Comparison of ENCODE assay signal across 17 cellular contexts in genomic region chr19:18668744-18669523, GRCh38. TPM values are rescaled to one million over a fixed set of nuclear protein-coding genes. Genes with fewer than 3 reads are reported as not detected.
DNase-seq lines count a peak whose midpoint lies in the region; ATAC-seq and TF ChIP-seq lines count a peak whose summit lies in the region.
"Had no signal": no experiment of that assay in that cellular context is flagged by ENCODE, and none has a peak within 500 bp of the region (broad histone marks: within the 10 kb centered on the region; RNA-seq: fewer than 3 reads in every experiment).

No MANE protein-coding gene starts in this region.

- no peak overlapping the region for H4K5ac ChIP-seq in IMR-90 (ENCODE audit: low read depth, low read length)

- no peak overlapping the region for H3K14ac ChIP-seq in IMR-90 (replicated peaks; ENCODE audit: low read depth, low read length)

- no peak overlapping the region for H2BK120ac ChIP-seq in IMR-90 (ENCODE audit: low read depth, low read length)

- H2BK5ac ChIP-seq in IMR-90 (ENCODE audit: low read depth, low read length, poor library complexity, severe bottlenecking), result no peak overlapping the region

- H4K20me1 ChIP-seq in BLaER1, result peaks cover 92% of the 10 kb centered on the region
- H4K20me1 ChIP-seq in IMR-90 (ENCODE audit: insufficient read depth, low read length), result peaks cover 3% of the 10 kb centered on the region; the same call in 1 of the 2 replicates
- H4K20me1 ChIP-seq in smooth muscle cell (ENCODE audit: low read depth), result peaks cover 7% of the 10 kb centered on the region

- intact Hi-C loops in IMR-90 (cut with micrococcal nuclease), result no loop called here
- intact Hi-C loops in esophagus muscularis mucosa (cut with DNase I), result no loop called here

- H3K56ac ChIP-seq in IMR-90 (ENCODE audit: extremely low read depth, insufficient read depth, low read length), result no peak overlapping the region

- ATAC-seq in IMR-90 (ENCODE audit: low read depth) (no peak), GM19397 (IDR thresholded peaks at IDR 0.05; ENCODE audit: unreplicated experiment) (no peak)
- no peak for ATAC-seq in stimulated activated memory B cell treated with anti-CD40 and anti-IgM and Interleukin-4, amounts not matched to agents 10 μg/mL and 1 μg/mL and 100 μg/mL, for 72 hours
- ATAC-seq: HCT116 had no signal

- H3K4me3 Mint-ChIP-seq in stimulated activated memory B cell treated with anti-CD40 and anti-IgM and Interleukin-4, amounts not matched to agents 10 μg/mL and 1 μg/mL and 100 μg/mL, for 72 hours, result no peak overlapping the region
- H3K4me3 Mint-ChIP-seq: CD4-positive, alpha-beta memory T cell; IgD-negative memory B cell had no signal

- H3K9me3 Mint-ChIP-seq in stimulated activated memory B cell treated with anti-CD40 and anti-IgM and Interleukin-4, amounts not matched to agents 10 μg/mL and 1 μg/mL and 100 μg/mL, for 72 hours, result no peaks in the 10 kb centered on the region
- H3K9me3 Mint-ChIP-seq: CD4-positive, alpha-beta memory T cell; IgD-negative memory B cell had no signal

- no peak for DNase-seq in IMR-90
- DNase-seq in esophagus muscularis mucosa (ENCODE audit: extremely low spot score), result no peak
- no peak for DNase-seq in smooth muscle cell (lab: John Stamatoyannopoulos, UW; ENCODE audit: unreplicated experiment)
- no peak for DNase-seq in KBM-7
- DNase-seq: ACHN; CD4-positive, alpha-beta memory T cell; COR-L47; DMS153; DMS79 treated with DMSO at 0.1 percent for 48 hours; EL had no signal

- H3K27ac ChIP-seq in BLaER1 (no peak overlapping the region), IMR-90 (ENCODE audit: insufficient read depth, low read length) (peak overlapping the region; percentile 24; the same call in 1 of the 2 replicates), esophagus muscularis mucosa (replicated peaks in 1 of 4) (peak overlapping the region; percentile 72 to 82 (median 78)), smooth muscle cell (ENCODE audit: low read depth) (no peak overlapping the region)
- H3K27ac ChIP-seq: C4-2B had no signal

- H4K91ac ChIP-seq in IMR-90 (ENCODE audit: insufficient read depth, low read depth, low read length), result no peak overlapping the region; the same call in 1 of the 2 replicates

- TF ChIP-seq RAD21 in IMR-90 (IDR thresholded peaks at IDR 0.05; ENCODE audit: low read length), result no peak

- 0 out of 2 replicates have a peak overlapping the region, but pooled peaks have one; percentile 10 for H2BK20ac ChIP-seq in IMR-90 (ENCODE audit: low read depth, low read length)

- no peaks in the 10 kb centered on the region for H3K27me3 Mint-ChIP-seq in stimulated activated memory B cell treated with anti-CD40 and anti-IgM and Interleukin-4, amounts not matched to agents 10 μg/mL and 1 μg/mL and 100 μg/mL, for 72 hours
- H3K27me3 Mint-ChIP-seq: CD4-positive, alpha-beta memory T cell; IgD-negative memory B cell had no signal

- peak overlapping the region; percentile 78 for H2AFZ ChIP-seq in IMR-90 (replicated peaks; ENCODE audit: low read length, poor library complexity)
- H2AFZ ChIP-seq in smooth muscle cell (ENCODE audit: low read depth), result no peak overlapping the region

- no peak for TF ChIP-seq POLR2A in IMR-90 (IDR thresholded peaks at IDR 0.05; ENCODE audit: low read depth, low read length)
- no peak for TF ChIP-seq POLR2A in esophagus muscularis mucosa (IDR thresholded peaks at IDR 0.05; ENCODE audit: low read depth)

- H3K4me2 ChIP-seq in BLaER1 (peak overlapping the region; percentile 89), IMR-90 (ENCODE audit: low read depth, low read length) (no peak overlapping the region), smooth muscle cell (peak overlapping the region; percentile 61)

- H3K4me1 Mint-ChIP-seq in stimulated activated memory B cell treated with anti-CD40 and anti-IgM and Interleukin-4, amounts not matched to agents 10 μg/mL and 1 μg/mL and 100 μg/mL, for 72 hours, result no peaks in the 10 kb centered on the region

- dilution Hi-C loops in IMR-90 (cut with HindIII; ENCODE audit: low sequenced_read_pairs, unreplicated experiment), result no loop called here

- peak overlapping the region; percentile 33 for H2AK9ac ChIP-seq in IMR-90 (replicated peaks; ENCODE audit: low read depth, low read length, poor library complexity)

- CTCF ChIA-PET in IMR-90 (lab: Yijun Ruan, JAX), result no interaction called here

- POLR2A ChIA-PET in IMR-90 (lab: Charles Lee; ENCODE audit: unreplicated experiment), result interaction anchor here (0.6 kb wide), 1 partner anchor 31 kb away, joined by 5 read pairs; no protein-coding TSS in a partner anchor

- H3K27me3 ChIP-seq in BLaER1 (no peaks in the 10 kb centered on the region), IMR-90 (ENCODE audit: control insufficient read depth, insufficient read depth, low read length) (no peaks in the 10 kb centered on the region), esophagus muscularis mucosa (no peaks in the 10 kb centered on the region), smooth muscle cell (ENCODE audit: low read depth) (no peaks in the 10 kb centered on the region)

- BruUV-seq in IMR-90 (replicated peaks; lab: Mats Ljungman, UMichigan), result no TSS peak

- H4K8ac ChIP-seq in IMR-90 (ENCODE audit: low read depth in 2 of 2, low read length in 2 of 2), result no peak overlapping the region; a peak in 1 of 4 replicates

- H2AK5ac ChIP-seq in IMR-90 (ENCODE audit: low read depth, low read length), result 0 out of 2 replicates have a peak overlapping the region, but pooled peaks have one; percentile 33

- no peak overlapping the region for H3K18ac ChIP-seq in IMR-90 (ENCODE audit: low read depth, low read length)

- H3F3A ChIP-seq in smooth muscle cell (ENCODE audit: low read depth), result no peaks in the 10 kb centered on the region

- no peak overlapping the region for H3K23ac ChIP-seq in IMR-90 (ENCODE audit: low read depth, low read length)

- H2BK15ac ChIP-seq in IMR-90 (ENCODE audit: low read depth, low read length), result no peak overlapping the region

- peaks cover 20% of the 10 kb centered on the region for H3K36me3 Mint-ChIP-seq in stimulated activated memory B cell treated with anti-CD40 and anti-IgM and Interleukin-4, amounts not matched to agents 10 μg/mL and 1 μg/mL and 100 μg/mL, for 72 hours

- H3K4ac ChIP-seq in IMR-90 (ENCODE audit: low read depth, low read length), result no peak overlapping the region; the same call in 1 of the 2 replicates

- no peak for TF ChIP-seq EP300 in esophagus muscularis mucosa (IDR thresholded peaks at IDR 0.05)

- H3K4me3 ChIP-seq in BLaER1 (peak overlapping the region; percentile 47), IMR-90 (ENCODE audit: insufficient read depth, low read depth, low read length) (no peak overlapping the region), esophagus muscularis mucosa (no peak overlapping the region), smooth muscle cell (no peak overlapping the region)

- no peaks in the 10 kb centered on the region for H3K79me2 ChIP-seq in smooth muscle cell (ENCODE audit: low read depth)

- H3K9ac ChIP-seq in BLaER1 (peak overlapping the region; percentile 16; the same call in 1 of the 2 replicates), IMR-90 (ENCODE audit: low read depth, low read length) (no peak overlapping the region), smooth muscle cell (ENCODE audit: low read depth) (no peak overlapping the region)

- no peak overlapping the region for H3K27ac Mint-ChIP-seq in stimulated activated memory B cell treated with anti-CD40 and anti-IgM and Interleukin-4, amounts not matched to agents 10 μg/mL and 1 μg/mL and 100 μg/mL, for 72 hours
- H3K27ac Mint-ChIP-seq: CD4-positive, alpha-beta memory T cell; IgD-negative memory B cell had no signal

- H3K9me3 ChIP-seq in BLaER1 (no peaks in the 10 kb centered on the region), IMR-90 (ENCODE audit: control insufficient read depth, insufficient read depth, low read length) (no peaks in the 10 kb centered on the region), esophagus muscularis mucosa (no peaks in the 10 kb centered on the region), smooth muscle cell (replicated peaks; ENCODE audit: low read depth) (no peaks in the 10 kb centered on the region)

- WGBS in IMR-90 (ENCODE audit: extremely low coverage in 2 of 2, insufficient read length in 1 of 2), 2 experiments, result 97% methylated on average over 37 of the region's 58 CpGs; no CpG with 5 or more reads in 1 of the 2 experiments
- 90% methylated on average over 20 of the region's 58 CpGs for WGBS in esophagus muscularis mucosa
- WGBS in smooth muscle cell (ENCODE audit: low lambda C conversion rate), result 97% methylated on average over 47 of the region's 58 CpGs

- H3K9me1 ChIP-seq in IMR-90 (ENCODE audit: insufficient read depth, low read length), result no peaks in the 10 kb centered on the region

- peaks cover 3 to 7% of the 10 kb centered on the region in 2 experiments; a peak in 2 of 4 replicates for H3K79me1 ChIP-seq in IMR-90 (ENCODE audit: low read depth in 1 of 2, low read length in 2 of 2)

- peaks cover 90% of the 10 kb centered on the region for H3K4me1 ChIP-seq in BLaER1
- peaks cover 10% of the 10 kb centered on the region for H3K4me1 ChIP-seq in IMR-90 (ENCODE audit: control insufficient read depth, insufficient read depth, low read length)
- H3K4me1 ChIP-seq in esophagus muscularis mucosa, result peaks cover 28 to 83% (median 78%) of the 10 kb centered on the region in 4 donors
- H3K4me1 ChIP-seq in smooth muscle cell (ENCODE audit: low read depth), result no peaks in the 10 kb centered on the region

- peaks cover 19% of the 10 kb centered on the region for H3K36me3 ChIP-seq in BLaER1
- H3K36me3 ChIP-seq in IMR-90 (ENCODE audit: control insufficient read depth, insufficient read depth, low read length), result peaks cover 26% of the 10 kb centered on the region
- peaks cover 21 to 51% (median 45%) of the 10 kb centered on the region in 4 donors for H3K36me3 ChIP-seq in esophagus muscularis mucosa
- no peaks in the 10 kb centered on the region for H3K36me3 ChIP-seq in smooth muscle cell (ENCODE audit: low read depth)

- no peak for TF ChIP-seq CTCF in IMR-90 (conservative IDR thresholded peaks at IDR 0.05; ENCODE audit: low read depth, low read length)
- TF ChIP-seq CTCF in esophagus muscularis mucosa (IDR thresholded peaks at IDR 0.05), result no peak
- TF ChIP-seq CTCF in smooth muscle cell (IDR thresholded peaks at IDR 0.05; ENCODE audit: borderline replicate concordance, insufficient read depth, poor library complexity, severe bottlenecking), result no peak

- in situ Hi-C loops in IMR-90 (cut with MboI; ENCODE audit: low sequenced_read_pairs), result no loop called here
- in situ Hi-C loops in KBM-7 (cut with MboI; ENCODE audit: low pct_unique_long_range_greater_than_20kb, low sequenced_read_pairs), result no loop called here

RNA-seq across cellular contexts. Expression of gene CRTC1, which starts 14.5 kb away (rescaled TPM):
- total RNA-seq in IMR-90 (2012; rRNA removed) (0.18 and 0.28 TPM in 2 replicates), esophagus muscularis mucosa (10 to 100 TPM in 1 of 4 donors, 1 to 10 TPM in 3; 5.3 to 10.1 (median 6.6) TPM), smooth muscle cell (1.0 and 1.6 TPM in 2 replicates)
- polyA plus RNA-seq in IMR-90 (2012; rRNA removed) (5.7 and 6.5 TPM in 2 replicates), smooth muscle cell (3.1 and 3.5 TPM in 2 replicates)
- 3.1 and 6.8 TPM in 2 replicates for polyA plus RNA-seq in IMR-90 (2012; cell fraction: cytosol; rRNA removed)
- polyA plus RNA-seq in IMR-90 (2012; cell fraction: nucleus; rRNA removed; ENCODE audit: low replicate concordance), result 28.3 and 53.7 TPM in 2 replicates

RNA-seq across cellular contexts. Expression of gene KLHL26, which starts 32.1 kb away (rescaled TPM):
- total RNA-seq in IMR-90 (2012; rRNA removed) (0.28 and 2.2 TPM in 2 replicates), esophagus muscularis mucosa (10 to 100 TPM in 2 of 4 donors, 1 to 10 TPM in 2; 9.1 to 19.0 (median 13.5) TPM), smooth muscle cell (3.9 and 5.6 TPM in 2 replicates)
- polyA plus RNA-seq in IMR-90 (2012; rRNA removed) (4.7 and 5.8 TPM in 2 replicates), smooth muscle cell (7.6 and 8.7 TPM in 2 replicates)
- 1.9 and 3.3 TPM in 2 replicates for polyA plus RNA-seq in IMR-90 (2012; cell fraction: cytosol; rRNA removed)
- 2.6 and 6.8 TPM in 2 replicates for polyA plus RNA-seq in IMR-90 (2012; cell fraction: nucleus; rRNA removed; ENCODE audit: low replicate concordance)

RNA-seq across cellular contexts. Expression of gene TMEM59L, which starts 56.3 kb away (rescaled TPM):
- total RNA-seq in IMR-90 (2012; rRNA removed) (under 0.01 and 0.28 TPM in 2 replicates), esophagus muscularis mucosa (1 to 10 TPM; 2.4 to 3.6 (median 2.8) TPM), smooth muscle cell (4.4 and 5.0 TPM in 2 replicates)
- polyA plus RNA-seq in IMR-90 (2012; rRNA removed) (5.9 and 6.1 TPM in 2 replicates), smooth muscle cell (31.7 and 42.0 TPM in 2 replicates)
- 5.6 and 9.7 TPM in 2 replicates for polyA plus RNA-seq in IMR-90 (2012; cell fraction: cytosol; rRNA removed)
- 21.2 and 55.5 TPM in 2 replicates for polyA plus RNA-seq in IMR-90 (2012; cell fraction: nucleus; rRNA removed; ENCODE audit: low replicate concordance)
- total RNA-seq: CD4-positive, alpha-beta memory T cell; HT-29 had no signal
- polyA plus RNA-seq: CD4-positive, alpha-beta memory T cell; IgD-negative memory B cell had no signal

Comparison
In these comparisons a context has a peak if more than half of its experiments do, and no peak if none do; other contexts are left out.
1. H3K27ac ChIP-seq: peak in IMR-90 (single experiment) and esophagus muscularis mucosa (4 of 4); none in BLaER1 (single experiment) and smooth muscle cell (single experiment).